In genomic region chr20:48717095-48717958, GRCh38 we compare ENCODE assay signal across 14 cellular contexts.
DNase-seq lines count a peak whose midpoint lies in the region; FAIRE-seq and TF ChIP-seq lines count a peak whose summit lies in the region.
"Had no signal": no experiment of that assay in that cellular context is flagged by ENCODE, and none has a peak within 500 bp of the region (broad histone marks: within the 10 kb centered on the region; RNA-seq: fewer than 3 reads in every experiment).

No MANE protein-coding gene starts in this region.

- peak overlapping the region; percentile 73 for H3K4me2 ChIP-seq in BLaER1
- no peak overlapping the region for H3K4me2 ChIP-seq in mammary epithelial cell (ENCODE audit: insufficient read depth, low read depth, low read length)

- no peaks in the 10 kb centered on the region for H3K9me3 ChIP-seq in BLaER1
- no peaks in the 10 kb centered on the region for H3K9me3 ChIP-seq in mammary epithelial cell (replicated peaks; ENCODE audit: insufficient read depth, low read length)
- H3K9me3 ChIP-seq in right atrium auricular region, result no peaks in the 10 kb centered on the region
- H3K9me3 ChIP-seq: gastrocnemius medialis, left lung, thyroid gland had no signal

- peaks cover 63% of the 10 kb centered on the region for H3K36me3 Mint-ChIP-seq in T-helper 1 cell treated with Interleukin-12 subunit alpha and Interleukin-12 subunit beta and Interleukin-4 antibody, amounts not matched to agents 30 μg/mL and 1 μg/mL, for 36 hours (ENCODE audit: low read depth)
- H3K36me3 Mint-ChIP-seq in type B pancreatic cell, result peaks cover 4% of the 10 kb centered on the region

- H3K36me3 ChIP-seq in BLaER1 (no peaks in the 10 kb centered on the region), mammary epithelial cell (ENCODE audit: insufficient read depth, low read length) (no peaks in the 10 kb centered on the region), right atrium auricular region (no peaks in the 10 kb centered on the region)
- H3K36me3 ChIP-seq: gastrocnemius medialis, thyroid gland had no signal

- H4K20me1 ChIP-seq in BLaER1 (no peaks in the 10 kb centered on the region), mammary epithelial cell (ENCODE audit: insufficient read depth, low read length) (no peaks in the 10 kb centered on the region)

- H3K4me1 ChIP-seq in BLaER1 (peaks cover 85% of the 10 kb centered on the region), mammary epithelial cell (ENCODE audit: insufficient read depth, low read length) (no peaks in the 10 kb centered on the region), right atrium auricular region (peaks cover 0 to 12% of the 10 kb centered on the region in 2 donors)

- no peak overlapping the region for H3K9ac ChIP-seq in BLaER1
- H3K9ac ChIP-seq in mammary epithelial cell (ENCODE audit: insufficient read depth, low read length), result no peak overlapping the region

- no peaks in the 10 kb centered on the region for H3K27me3 ChIP-seq in BLaER1
- H3K27me3 ChIP-seq in mammary epithelial cell (ENCODE audit: insufficient read depth, low read length), result no peaks in the 10 kb centered on the region
- H3K27me3 ChIP-seq in right atrium auricular region, result no peaks in the 10 kb centered on the region
- H3K27me3 ChIP-seq: gastrocnemius medialis, left lung, thyroid gland had no signal

- dilution Hi-C loops in mammary epithelial cell (cut with HindIII; ENCODE audit: low sequenced_read_pairs), result no loop called here

- in situ Hi-C loops in mammary epithelial cell (cut with MboI; ENCODE audit: low sequenced_read_pairs in 2 of 2), result no loop called here

- CTCF ChIA-PET in mammary epithelial cell (lab: Charles Lee; ENCODE audit: low non-redundant PET), result no interaction called here

- H3K79me2 ChIP-seq in mammary epithelial cell (ENCODE audit: insufficient read depth, low read length), result no peaks in the 10 kb centered on the region

- H3K27ac Mint-ChIP-seq in T-helper 1 cell treated with Interleukin-12 subunit alpha and Interleukin-12 subunit beta and Interleukin-4 antibody, amounts not matched to agents 30 μg/mL and 1 μg/mL, for 36 hours, result peak overlapping the region; percentile 94
- H3K27ac Mint-ChIP-seq in type B pancreatic cell, result no peak overlapping the region

- peaks cover 90% of the 10 kb centered on the region for H3K4me1 Mint-ChIP-seq in T-helper 1 cell treated with Interleukin-12 subunit alpha and Interleukin-12 subunit beta and Interleukin-4 antibody, amounts not matched to agents 30 μg/mL and 1 μg/mL, for 36 hours (ENCODE audit: low read depth)
- peaks cover 11% of the 10 kb centered on the region for H3K4me1 Mint-ChIP-seq in type B pancreatic cell (ENCODE audit: unreplicated experiment)

- WGBS in mammary epithelial cell (ENCODE audit: low coverage, missing lambda C conversion rate), result 81% methylated on average over 3 of the region's 4 CpGs

- intact Hi-C loops in mammary epithelial cell (cut with micrococcal nuclease), result no loop called here

- no TSS peak for BruUV-seq in mammary epithelial cell (replicated peaks; lab: Mats Ljungman, UMichigan)

- H3K27me3 Mint-ChIP-seq in T-helper 1 cell treated with Interleukin-12 subunit alpha and Interleukin-12 subunit beta and Interleukin-4 antibody, amounts not matched to agents 30 μg/mL and 1 μg/mL, for 36 hours (ENCODE audit: low read depth), result no peaks in the 10 kb centered on the region
- peaks cover 14% of the 10 kb centered on the region for H3K27me3 Mint-ChIP-seq in type B pancreatic cell

- DNase-seq in germinal center (ENCODE audit: low spot score) (peak; percentile 70), H54 (ENCODE audit: insufficient read length, low spot score) (no peak), type B pancreatic cell (ENCODE audit: extremely low spot score, unreplicated experiment) (no peak), mammary epithelial cell (no peak), right atrium auricular region (ENCODE audit: low spot score) (no peak)
- DNase-seq: gastrocnemius medialis; stimulated activated CD4-positive, alpha-beta T cell treated with anti-CD3 and anti-CD28 coated beads, Interleukin-4, amount 100 ng/mL, for 4 hours; T-helper 9 cell; thyroid gland had no signal

- no peak for FAIRE-seq in H54 (lab: Jason Lieb, UNC)

- H3K4me3 ChIP-seq in BLaER1 (no peak overlapping the region), mammary epithelial cell (replicated peaks in 1 of 3; ENCODE audit: insufficient read depth in 1 of 3, low read depth in 2 of 3, low read length in 3 of 3) (no peak overlapping the region), right atrium auricular region (no peak overlapping the region)
- H3K4me3 ChIP-seq: gastrocnemius medialis, left lung, thyroid gland had no signal

- no peak overlapping the region for H2AFZ ChIP-seq in mammary epithelial cell (ENCODE audit: low read depth, low read length)

- peaks cover 3% of the 10 kb centered on the region for H3K9me3 Mint-ChIP-seq in T-helper 1 cell treated with Interleukin-12 subunit alpha and Interleukin-12 subunit beta and Interleukin-4 antibody, amounts not matched to agents 30 μg/mL and 1 μg/mL, for 36 hours
- no peaks in the 10 kb centered on the region for H3K9me3 Mint-ChIP-seq in type B pancreatic cell

- H3K27ac ChIP-seq in BLaER1 (peak overlapping the region; percentile 71; the same call in 1 of the 2 replicates), mammary epithelial cell (ENCODE audit: insufficient read depth, low read depth, low read length) (no peak overlapping the region), right atrium auricular region (no peak overlapping the region)
- H3K27ac ChIP-seq: C4-2B, gastrocnemius medialis, thyroid gland had no signal

- no peak for TF ChIP-seq CTCF in type B pancreatic cell (conservative IDR thresholded peaks at IDR 0.05)
- TF ChIP-seq CTCF in mammary epithelial cell (conservative IDR thresholded peaks at IDR 0.05 in 1 of 2, IDR thresholded peaks at IDR 0.05 in 1 of 2; ENCODE audit: extremely low read depth in 1 of 2, insufficient read depth in 1 of 2, low read depth in 1 of 2, low read length in 2 of 2), result no peak
- no peak for TF ChIP-seq CTCF in right atrium auricular region (IDR thresholded peaks at IDR 0.05)

- peak; percentile 34 for TF ChIP-seq POLR2A in GM15510 (IDR thresholded peaks at IDR 0.05; ENCODE audit: borderline replicate concordance, extremely low read depth, insufficient read length)
- TF ChIP-seq POLR2A in H54 (IDR thresholded peaks at IDR 0.05; ENCODE audit: low read depth, low read length), result no peak

- peak overlapping the region; percentile 71 for H3K4me3 Mint-ChIP-seq in T-helper 1 cell treated with Interleukin-12 subunit alpha and Interleukin-12 subunit beta and Interleukin-4 antibody, amounts not matched to agents 30 μg/mL and 1 μg/mL, for 36 hours
- no peak overlapping the region for H3K4me3 Mint-ChIP-seq in type B pancreatic cell
